In genomic region chr5:118703241-118703640, GRCh38 we compare ENCODE assay signal across 36 cellular contexts.
"Had no signal": no experiment of that assay in that cellular context is flagged by ENCODE, and none has a peak within 500 bp of the region (broad histone marks: within the 10 kb centered on the region; RNA-seq: fewer than 3 reads in every experiment).

No MANE protein-coding gene starts in this region.

- H3K27me3 Mint-ChIP-seq: activated CD4-positive, alpha-beta memory T cell treated with anti-CD3 and anti-CD28 coated beads for 36 hours; activated CD4-positive, alpha-beta T cell treated with anti-CD3 and anti-CD28 coated beads, Interleukin-2, amount 10 ng/mL, durations not matched to agents 24 days and 14 days; activated CD8-positive, alpha-beta T cell treated with anti-CD3 and anti-CD28 coated beads for 36 hours; activated naive CD8-positive, alpha-beta T cell treated with anti-CD3 and anti-CD28 coated beads for 36 hours; activated T-helper 17 cell treated with anti-CD3 and anti-CD28 coated beads, Interleukin-2, amount 50 U/mL, for 72 hours had no signal

- H3K4me3 ChIP-seq: adrenal gland, body of pancreas, breast epithelium had no signal

- FAIRE-seq: astrocyte, TTC549 had no signal

- DNase-seq: activated B cell treated with CpG ODN at 0.5 μM for 24 hours; activated CD4-positive, alpha-beta memory T cell treated with anti-CD3 and anti-CD28 coated beads for 36 hours; activated CD4-positive, alpha-beta T cell treated with anti-CD3 and anti-CD28 coated beads for 4 hours; activated CD4-positive, alpha-beta T cell treated with anti-CD3 and anti-CD28 coated beads, Interleukin-2, amount 10 ng/mL, durations not matched to agents 24 days and 14 days; activated CD4-positive, alpha-beta T cell treated with anti-CD3 and anti-CD28 coated beads, Interleukin-2, amount 50 U/mL, for 1 hour; activated CD4-positive, alpha-beta T cell treated with anti-CD3 and anti-CD28 coated beads, Interleukin-2, amount 50 U/mL, for 4 hours; activated CD4-positive, CD25-positive, alpha-beta regulatory T cell treated with anti-CD3 and anti-CD28 coated beads, Interleukin-2, amount 50 U/mL, for 72 hours; activated CD8-positive, alpha-beta memory T cell treated with anti-CD3 and anti-CD28 coated beads, Interleukin-2, amount 50 U/mL, for 4 hours; activated CD8-positive, alpha-beta T cell treated with anti-CD3 and anti-CD28 coated beads for 36 hours; activated effector memory CD4-positive, alpha-beta T cell treated with anti-CD3 and anti-CD28 coated beads, Interleukin-2, amount 50 U/mL, for 16 hours; activated gamma-delta T cell treated with Interleukin-2 at 50 U/mL for 16 hours; activated naive CD4-positive, alpha-beta T cell; activated naive CD4-positive, alpha-beta T cell treated with anti-CD3 and anti-CD28 coated beads for 36 hours; activated naive CD4-positive, alpha-beta T cell treated with anti-CD3 and anti-CD28 coated beads, Interleukin-2, amount 50 U/mL, for 16 hours; activated naive CD8-positive, alpha-beta T cell treated with anti-CD3 and anti-CD28 coated beads for 36 hours; activated T-cell treated with anti-CD3 and anti-CD28 coated beads for 4 hours; activated T-cell treated with anti-CD3 and anti-CD28 coated beads, Interleukin-2, amount 50 U/mL, for 1 hour; activated T-cell treated with anti-CD3 and anti-CD28 coated beads, Interleukin-2, amount 50 U/mL, for 4 hours; activated T-cell treated with anti-CD3 and anti-CD28 coated beads, Interleukin-2, amount 50 U/mL, for 72 hours; adrenal gland; amniotic stem cell; aorta; body of pancreas; brain microvascular endothelial cell; central memory CD4-positive, alpha-beta T cell; T-helper 2 cell; T-helper 9 cell had no signal

- H3K27ac Mint-ChIP-seq: activated B cell treated with CpG ODN at 0.5 μM for 24 hours; activated CD4-positive, alpha-beta memory T cell treated with anti-CD3 and anti-CD28 coated beads for 36 hours; activated CD4-positive, alpha-beta T cell treated with anti-CD3 and anti-CD28 coated beads, Interleukin-2, amount 10 ng/mL, durations not matched to agents 24 days and 14 days; activated CD8-positive, alpha-beta T cell treated with anti-CD3 and anti-CD28 coated beads for 36 hours; activated naive CD4-positive, alpha-beta T cell treated with anti-CD3 and anti-CD28 coated beads for 36 hours; activated naive CD4-positive, alpha-beta T cell treated with anti-CD3 and anti-CD28 coated beads, Interleukin-2, amount 50 U/mL, for 72 hours; activated naive CD8-positive, alpha-beta T cell treated with anti-CD3 and anti-CD28 coated beads for 36 hours; activated T-cell treated with anti-CD3 and anti-CD28 coated beads, Interleukin-2, amount 50 U/mL, for 72 hours; activated T-helper 1 cell treated with anti-CD3 and anti-CD28 coated beads, Interleukin-12 subunit alpha, Interleukin-12 subunit beta, Interleukin-2, Interleukin-4 antibody, amounts not matched to agents 30 ng/mL and 10 ng/mL and 1 ng/mL, durations not matched to agents 14 hours and 24 hours and 36 hours; activated T-helper 17 cell treated with anti-CD3 and anti-CD28 coated beads, Interleukin-2, amount 50 U/mL, for 72 hours; T-helper 1 cell treated with Interleukin-12 subunit alpha and Interleukin-12 subunit beta and Interleukin-4 antibody, amounts not matched to agents 30 μg/mL and 1 μg/mL, for 36 hours; T-helper 2 cell treated with Interferon-gamma antibody and Interleukin-4, amounts not matched to agents 5 μg/mL and 100 μg/mL, for 36 hours had no signal

- H3K4me1 ChIP-seq: adrenal gland, body of pancreas, breast epithelium had no signal

- ATAC-seq: activated CD8-positive, alpha-beta T cell treated with anti-CD3 and anti-CD28 coated beads for 36 hours; activated naive CD4-positive, alpha-beta T cell treated with anti-CD3 and anti-CD28 coated beads, Interleukin-2, amount 50 U/mL, for 72 hours; activated T-cell treated with anti-CD3 and anti-CD28 coated beads, Interleukin-2, amount 50 U/mL, for 4 hours; activated T-cell treated with anti-CD3 and anti-CD28 coated beads, Interleukin-2, amount 50 U/mL, for 72 hours; activated T-helper 17 cell treated with anti-CD3 and anti-CD28 coated beads, Interleukin-2, amount 50 U/mL, for 72 hours; body of pancreas had no signal

- H3K4me1 Mint-ChIP-seq: activated B cell treated with CpG ODN at 0.5 μM for 24 hours; activated CD4-positive, alpha-beta T cell treated with anti-CD3 and anti-CD28 coated beads, Interleukin-2, amount 10 ng/mL, durations not matched to agents 24 days and 14 days; activated naive CD8-positive, alpha-beta T cell treated with anti-CD3 and anti-CD28 coated beads for 36 hours; activated T-helper 17 cell treated with anti-CD3 and anti-CD28 coated beads, Interleukin-2, amount 50 U/mL, for 72 hours had no signal

- H3K27me3 ChIP-seq: adrenal gland, body of pancreas, brain microvascular endothelial cell, breast epithelium had no signal

- H3K36me3 Mint-ChIP-seq: activated naive CD8-positive, alpha-beta T cell treated with anti-CD3 and anti-CD28 coated beads for 36 hours had no signal

- H3K27ac ChIP-seq: adrenal gland, body of pancreas, brain microvascular endothelial cell, breast epithelium, VCaP had no signal

- H3K4me3 Mint-ChIP-seq: activated B cell treated with CpG ODN at 0.5 μM for 24 hours; activated CD4-positive, alpha-beta memory T cell treated with anti-CD3 and anti-CD28 coated beads for 36 hours; activated CD4-positive, alpha-beta T cell treated with anti-CD3 and anti-CD28 coated beads, Interleukin-2, amount 10 ng/mL, durations not matched to agents 24 days and 14 days; activated CD8-positive, alpha-beta T cell treated with anti-CD3 and anti-CD28 coated beads for 36 hours; activated naive CD4-positive, alpha-beta T cell treated with anti-CD3 and anti-CD28 coated beads for 36 hours; activated naive CD8-positive, alpha-beta T cell treated with anti-CD3 and anti-CD28 coated beads for 36 hours; activated T-cell treated with anti-CD3 and anti-CD28 coated beads, Interleukin-2, amount 50 U/mL, for 4 hours; activated T-cell treated with anti-CD3 and anti-CD28 coated beads, Interleukin-2, amount 50 U/mL, for 72 hours; activated T-helper 1 cell treated with anti-CD3 and anti-CD28 coated beads, Interleukin-12 subunit alpha, Interleukin-12 subunit beta, Interleukin-2, Interleukin-4 antibody, amounts not matched to agents 30 ng/mL and 10 ng/mL and 1 ng/mL, durations not matched to agents 14 hours and 24 hours and 36 hours; activated T-helper 17 cell treated with anti-CD3 and anti-CD28 coated beads, Interleukin-2, amount 50 U/mL, for 72 hours; T-helper 1 cell treated with Interleukin-12 subunit alpha and Interleukin-12 subunit beta and Interleukin-4 antibody, amounts not matched to agents 30 μg/mL and 1 μg/mL, for 36 hours; T-helper 2 cell treated with Interferon-gamma antibody and Interleukin-4, amounts not matched to agents 5 μg/mL and 100 μg/mL, for 36 hours had no signal

- H3K36me3 ChIP-seq: adrenal gland, brain microvascular endothelial cell, breast epithelium had no signal
